22 cellular contexts compared by ENCODE assay signal in genomic region chr4:5471206-5471605, GRCh38.
"Had no signal": no experiment of that assay in that cellular context is flagged by ENCODE, and none has a peak within 500 bp of the region (broad histone marks: within the 10 kb centered on the region; RNA-seq: fewer than 3 reads in every experiment).

No MANE protein-coding gene starts in this region.

- H3K27ac Mint-ChIP-seq: dendritic cell treated with granulocyte-macrophage colony-stimulating factor and Interleukin-4, amounts not matched to agents 40 ng/mL and 50 ng/mL, for 4 days; effector memory CD8-positive, alpha-beta T cell; endodermal cell; mesothelial cell of epicardium; naive B cell had no signal

- H3K27me3 Mint-ChIP-seq: dendritic cell treated with granulocyte-macrophage colony-stimulating factor and Interleukin-4, amounts not matched to agents 40 ng/mL and 50 ng/mL, for 4 days; effector memory CD8-positive, alpha-beta T cell; naive B cell had no signal

- H3K36me3 ChIP-seq: esophagus squamous epithelium, gastrocnemius medialis, heart right ventricle, left lung, lower lobe of right lung had no signal

- H3K27ac ChIP-seq: epithelial cell of prostate, esophagus squamous epithelium, gastrocnemius medialis, heart right ventricle, left lung, lower lobe of right lung had no signal

- H3K4me1 ChIP-seq: esophagus squamous epithelium, gastrocnemius medialis, heart right ventricle, left lung, lower lobe of right lung had no signal

- H3K36me3 Mint-ChIP-seq: mesothelial cell of epicardium, naive B cell had no signal

- H3K4me3 Mint-ChIP-seq: dendritic cell treated with granulocyte-macrophage colony-stimulating factor and Interleukin-4, amounts not matched to agents 40 ng/mL and 50 ng/mL, for 4 days; effector memory CD8-positive, alpha-beta T cell; endodermal cell; mesothelial cell of epicardium; naive B cell had no signal

- H3K9me3 Mint-ChIP-seq: dendritic cell treated with granulocyte-macrophage colony-stimulating factor and Interleukin-4, amounts not matched to agents 40 ng/mL and 50 ng/mL, for 4 days; effector memory CD8-positive, alpha-beta T cell; endodermal cell; mesothelial cell of epicardium had no signal

- DNase-seq: cortex of kidney; effector CD8-positive, alpha-beta T cell; effector memory CD8-positive, alpha-beta T cell; erythroblast; esophagus squamous epithelium; foreskin fibroblast; foreskin melanocyte; gastrocnemius medialis; glutamatergic neuron; heart right ventricle; hippocampal formation; left cardiac atrium; left lung; left ventricle myocardium superior; lower lobe of right lung; mesenchymal stem cell; mucosa of descending colon; naive B cell had no signal

- H3K4me3 ChIP-seq: esophagus squamous epithelium, gastrocnemius medialis, heart right ventricle, left lung, lower lobe of right lung, mucosa of descending colon had no signal

- H3K9me3 ChIP-seq: esophagus squamous epithelium, gastrocnemius medialis, heart right ventricle, left lung, lower lobe of right lung, mucosa of descending colon had no signal

- H3K4me1 Mint-ChIP-seq: endodermal cell, mesothelial cell of epicardium had no signal

- H3K27me3 ChIP-seq: esophagus squamous epithelium, gastrocnemius medialis, heart right ventricle, left lung had no signal
